Comparison of ENCODE assay signal across 8 cellular contexts in genomic region chr2:54559593-54560145, GRCh38.
A peak's percentile ranks its signal among the peaks of the same experiment; 100 is the strongest.
DNase-seq lines count a peak whose midpoint lies in the region; ATAC-seq, FAIRE-seq and TF ChIP-seq lines count a peak whose summit lies in the region.

No MANE protein-coding gene starts in this region.

- no peaks in the 10 kb centered on the region for H3K9me3 Mint-ChIP-seq in GM23338
- no peaks in the 10 kb centered on the region for H3K9me3 Mint-ChIP-seq in endodermal cell
- no peaks in the 10 kb centered on the region for H3K9me3 Mint-ChIP-seq in mesothelial cell of epicardium

- ATAC-seq in GM23338 = peak; percentile 8

- DNase-seq in AG10803 (ENCODE audit: low read depth) (peak; percentile 92), GM23338 (ENCODE audit: low spot score) (peak; percentile 38), endodermal cell (peak; percentile 51), mesothelial cell of epicardium (ENCODE audit: low spot score in 2 of 2, unreplicated experiment in 2 of 2) (no peak), urothelium cell line (ENCODE audit: low spot score) (peak; percentile 47), activated gamma-delta T cell treated with Interleukin-2 at 50 U/mL for 16 hours (no peak), GM13977 (ENCODE audit: low spot score) (no peak)

- H2AFZ ChIP-seq in GM23338 = no peak overlapping the region
- H2AFZ ChIP-seq in SU-DHL-6 (ENCODE audit: low read depth, low read length, severe bottlenecking) = no peak overlapping the region

- in situ Hi-C loops in GM13977 (cut with MboI; ENCODE audit: low pct_unique_long_range_greater_than_20kb, low sequenced_read_pairs, unreplicated experiment) = no loop called here

- FAIRE-seq in urothelium cell line (lab: Jason Lieb, UNC) = no peak

- H3K4me2 ChIP-seq in GM23338 (peak overlapping the region; percentile 89), SU-DHL-6 (ENCODE audit: low read depth, low read length, poor library complexity, severe bottlenecking) (peak overlapping the region; percentile 74)

- H3K36me3 ChIP-seq in GM23338 (ENCODE audit: insufficient read depth) (no peaks in the 10 kb centered on the region), SU-DHL-6 (ENCODE audit: low read length) (no peaks in the 10 kb centered on the region), endodermal cell (ENCODE audit: control insufficient read depth, insufficient read depth, low read length) (peaks cover 3% of the 10 kb centered on the region)

- H3F3A ChIP-seq in GM23338 (replicated peaks; ENCODE audit: low read depth) (no peaks in the 10 kb centered on the region; the same call in 1 of the 2 replicates), SU-DHL-6 (ENCODE audit: insufficient read depth) (peaks cover 13% of the 10 kb centered on the region; the same call in 1 of the 2 replicates)

- H3K9ac ChIP-seq in SU-DHL-6 (ENCODE audit: low read length) (no peak overlapping the region), endodermal cell (ENCODE audit: extremely low read depth, low read length, poor library complexity, severe bottlenecking) (peak overlapping the region; percentile 96)

- H3K79me2 ChIP-seq in GM23338 (replicated peaks; ENCODE audit: insufficient read depth) (peaks cover 70% of the 10 kb centered on the region), SU-DHL-6 (ENCODE audit: insufficient read depth, low read length) (no peaks in the 10 kb centered on the region)

- H3K27me3 ChIP-seq in GM23338 (ENCODE audit: insufficient read depth) (no peaks in the 10 kb centered on the region), SU-DHL-6 (ENCODE audit: low read length) (no peaks in the 10 kb centered on the region), endodermal cell (ENCODE audit: control insufficient read depth, insufficient read depth, low read length, poor library complexity, severe bottlenecking) (no peaks in the 10 kb centered on the region)

- H3K9me3 ChIP-seq in SU-DHL-6 (ENCODE audit: insufficient read depth, low read length) (no peaks in the 10 kb centered on the region), endodermal cell (ENCODE audit: control insufficient read depth, low read length) (no peaks in the 10 kb centered on the region)

- 0 out of 2 replicates have a peak, but pooled peaks have one; percentile 2 for TF ChIP-seq CTCF in AG10803 (conservative IDR thresholded peaks at IDR 0.05; ENCODE audit: low read length)
- no peak for TF ChIP-seq CTCF in GM23338 (conservative IDR thresholded peaks at IDR 0.05; ENCODE audit: low read depth in 2 of 2)
- no peak for TF ChIP-seq CTCF in SU-DHL-6 (IDR thresholded peaks at IDR 0.05; ENCODE audit: insufficient read depth, low read length, poor library complexity, severe bottlenecking)
- TF ChIP-seq CTCF in endodermal cell (conservative IDR thresholded peaks at IDR 0.05) = no peak
- no peak for TF ChIP-seq CTCF in mesothelial cell of epicardium (IDR thresholded peaks at IDR 0.05; ENCODE audit: unreplicated experiment)
- TF ChIP-seq CTCF in GM13977 (IDR thresholded peaks at IDR 0.05; ENCODE audit: extremely low read depth, insufficient read depth, missing control alignments) = no peak

- peak overlapping the region; percentile 99 for H3K27ac ChIP-seq in GM23338 (ENCODE audit: low read depth)
- no peak overlapping the region for H3K27ac ChIP-seq in SU-DHL-6 (ENCODE audit: low read depth, low read length)
- H3K27ac ChIP-seq in endodermal cell (ENCODE audit: low read depth, low read length) = no peak overlapping the region

- peak overlapping the region; percentile 98 for H3K4me3 Mint-ChIP-seq in GM23338
- H3K4me3 Mint-ChIP-seq in endodermal cell = peak overlapping the region; percentile 98
- H3K4me3 Mint-ChIP-seq in mesothelial cell of epicardium = peak overlapping the region; percentile 92

- H3K4me1 Mint-ChIP-seq in GM23338 (peaks cover 54% of the 10 kb centered on the region), endodermal cell (peaks cover 54% of the 10 kb centered on the region), mesothelial cell of epicardium (peaks cover 64% of the 10 kb centered on the region)

- H3K27ac Mint-ChIP-seq in GM23338 (peak overlapping the region; percentile 34), endodermal cell (peak overlapping the region; percentile 99), mesothelial cell of epicardium (peak overlapping the region; percentile 97)

- no peaks in the 10 kb centered on the region for H3K9me2 ChIP-seq in GM23338 (ENCODE audit: insufficient read depth)
- no peaks in the 10 kb centered on the region for H3K9me2 ChIP-seq in SU-DHL-6 (replicated peaks; ENCODE audit: insufficient read depth, low read length)

- H3K27me3 Mint-ChIP-seq in GM23338 (ENCODE audit: insufficient read depth, low read depth, poor library complexity) (no peaks in the 10 kb centered on the region), endodermal cell (ENCODE audit: insufficient read depth) (no peaks in the 10 kb centered on the region), mesothelial cell of epicardium (ENCODE audit: low read depth) (no peaks in the 10 kb centered on the region)

- H3K4me1 ChIP-seq in GM23338 (ENCODE audit: insufficient read depth) (peaks cover 38% of the 10 kb centered on the region), endodermal cell (ENCODE audit: control insufficient read depth, insufficient read depth, low read length) (peaks cover 4% of the 10 kb centered on the region)

- H4K20me1 ChIP-seq in GM23338 (replicated peaks; ENCODE audit: insufficient read depth) (peaks cover 13% of the 10 kb centered on the region), SU-DHL-6 (ENCODE audit: low read depth, low read length) (no peaks in the 10 kb centered on the region)

- H3K4me3 ChIP-seq in AG10803 (ENCODE audit: low read length) = peak overlapping the region; percentile 63
- H3K4me3 ChIP-seq in GM23338 = peak overlapping the region; percentile 70
- H3K4me3 ChIP-seq in SU-DHL-6 (ENCODE audit: insufficient read depth, low read length, poor library complexity, severe bottlenecking) = no peak overlapping the region
- peak overlapping the region; percentile 99 for H3K4me3 ChIP-seq in endodermal cell (ENCODE audit: low read length)

- H3K36me3 Mint-ChIP-seq in GM23338 (ENCODE audit: low read depth) = peaks cover 3% of the 10 kb centered on the region; the same call in 1 of the 3 replicates
- no peaks in the 10 kb centered on the region for H3K36me3 Mint-ChIP-seq in endodermal cell (ENCODE audit: low read depth)
- no peaks in the 10 kb centered on the region for H3K36me3 Mint-ChIP-seq in mesothelial cell of epicardium

- WGBS in endodermal cell (ENCODE audit: insufficient coverage in 1 of 2, insufficient read length in 1 of 2), 2 experiments = 0 to 1% methylated on average over 8 to 9 of the region's 9 CpGs

TF ChIP-seq in GM23338, 12 proteins besides CTCF, POLR2A, EP300 and RAD21 (continues in another document):
- no peak for TF ChIP-seq EZH2 (IDR thresholded peaks at IDR 0.05; ENCODE audit: low read depth, unreplicated experiment)
- no peak for TF ChIP-seq STAT1 (IDR thresholded peaks at IDR 0.05; ENCODE audit: unreplicated experiment)
- TF ChIP-seq ZNF114 (CRISPR knock-in tag; IDR thresholded peaks at IDR 0.05) = no peak
- no peak for TF ChIP-seq NANOG (IDR thresholded peaks at IDR 0.05; ENCODE audit: borderline replicate concordance)
- no peak for TF ChIP-seq CREB1 (CRISPR knock-in tag; IDR thresholded peaks at IDR 0.05; ENCODE audit: low read depth)

Comparison
In these comparisons a context has a peak if more than half of its experiments do, and no peak if none do; other contexts are left out.
1. DNase-seq: peak in AG10803 (single experiment), GM23338 (single experiment), endodermal cell (single experiment) and urothelium cell line (single experiment); none in mesothelial cell of epicardium (0 of 2), activated gamma-delta T cell treated with Interleukin-2 at 50 U/mL for 16 hours (single experiment) and GM13977 (single experiment).
2. H3K27ac Mint-ChIP-seq: peak in every context shown above with its lines; median percentile 99 in endodermal cell; 97 in mesothelial cell of epicardium; 34 in GM23338.
3. Peak in every context shown above with its lines, with median percentiles within 50 percentile points of each other: H3K4me3 Mint-ChIP-seq.